ENCODE assay signal across 18 cellular contexts in the genomic region with DNA sequence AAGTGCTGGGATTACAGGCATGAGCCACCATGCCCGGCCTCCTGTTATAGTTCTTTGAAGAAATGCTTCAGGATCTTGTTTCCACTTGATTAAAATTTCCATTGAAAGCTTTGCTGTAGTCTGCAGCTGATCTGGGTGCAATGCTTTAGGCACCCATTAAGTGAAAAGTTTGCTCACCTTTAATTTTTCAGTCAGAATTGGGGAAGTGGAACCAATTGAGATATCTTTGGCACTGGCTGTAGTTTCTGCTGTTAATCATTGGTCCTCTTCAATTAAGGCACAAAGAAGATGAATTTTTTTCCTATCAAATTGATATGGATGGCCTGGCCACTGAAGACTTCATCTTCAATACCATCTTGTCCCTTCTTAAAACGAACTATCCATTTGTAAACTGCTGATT.
"Had no signal": no experiment of that assay in that cellular context is flagged by ENCODE, and none has a peak within 500 bp of the region (broad histone marks: within the 10 kb centered on the region; RNA-seq: fewer than 3 reads in every experiment).

No MANE protein-coding gene starts in this region.

- ATAC-seq: activated CD8-positive, alpha-beta T cell treated with anti-CD3 and anti-CD28 coated beads, Interleukin-2, amount 10 ng/mL, durations not matched to agents 7 days and 5 days; activated T-cell treated with anti-CD3 and anti-CD28 coated beads, Interleukin-2, amount 50 U/mL, for 72 hours; mucosa of descending colon; naive thymus-derived CD4-positive, alpha-beta T cell; pancreas; upper lobe of right lung had no signal

- H3K36me3 ChIP-seq: esophagus muscularis mucosa, pancreas, sigmoid colon, spleen, thoracic aorta, upper lobe of right lung had no signal

- H3K27ac ChIP-seq: coronary artery, esophagus muscularis mucosa, hepatocyte, pancreas, sigmoid colon, thoracic aorta, upper lobe of right lung had no signal

- FAIRE-seq: keratinocyte, pancreas had no signal

- H3K27me3 ChIP-seq: esophagus muscularis mucosa, hepatocyte, pancreas, sigmoid colon, spleen, upper lobe of right lung had no signal

- DNase-seq: activated B cell treated with CpG ODN at 0.5 μM for 24 hours; activated CD4-positive, alpha-beta T cell treated with anti-CD3 and anti-CD28 coated beads, Interleukin-2, amount 10 ng/mL, durations not matched to agents 24 days and 14 days; activated CD8-positive, alpha-beta memory T cell treated with anti-CD3 and anti-CD28 coated beads, Interleukin-2, amount 50 U/mL, for 4 hours; activated CD8-positive, alpha-beta T cell treated with anti-CD3 and anti-CD28 coated beads, Interleukin-2, amount 10 ng/mL, durations not matched to agents 7 days and 5 days; activated gamma-delta T cell treated with Interleukin-2 at 50 U/mL for 16 hours; activated T-cell treated with anti-CD3 and anti-CD28 coated beads, Interleukin-2, amount 50 U/mL, for 72 hours; mucosa of descending colon; naive thymus-derived CD4-positive, alpha-beta T cell; pancreas; sigmoid colon; spleen; stimulated activated CD4-positive, alpha-beta T cell treated with anti-CD3 and anti-CD28 coated beads, Interleukin-1b, Interleukin-23, amount 100 ng/mL, for 48 hours; upper lobe of right lung had no signal

- H3K9me3 ChIP-seq: esophagus muscularis mucosa, mucosa of descending colon, pancreas, sigmoid colon, spleen, thoracic aorta, upper lobe of right lung had no signal

- H3K4me3 ChIP-seq: coronary artery, esophagus muscularis mucosa, hepatocyte, mucosa of descending colon, pancreas, sigmoid colon, spleen, upper lobe of right lung had no signal
